28 cellular contexts compared by ENCODE assay signal in genomic region chr20:62296724-62297448, GRCh38.
"Had no signal": no experiment of that assay in that cellular context is flagged by ENCODE, and none has a peak within 500 bp of the region (broad histone marks: within the 10 kb centered on the region; RNA-seq: fewer than 3 reads in every experiment).

No MANE protein-coding gene starts in this region.

- H3K4me3 ChIP-seq: colonic mucosa, dorsolateral prefrontal cortex, esophagus squamous epithelium, gastroesophageal sphincter, lower lobe of right lung, mucosa of descending colon, thoracic aorta, upper lobe of left lung had no signal

- H3K27ac ChIP-seq: colonic mucosa, esophagus squamous epithelium, gastroesophageal sphincter, lower lobe of right lung, thoracic aorta, upper lobe of left lung had no signal

- H3K9me3 ChIP-seq: colonic mucosa, esophagus squamous epithelium, gastroesophageal sphincter, lower lobe of right lung, mucosa of descending colon, thoracic aorta, upper lobe of left lung had no signal

- ATAC-seq: gastroesophageal sphincter; left cardiac atrium; lower lobe of right lung; mucosa of descending colon; sciatic nerve; stimulated activated naive B cell treated with anti-CD40 and anti-IgM and Interleukin-4, amounts not matched to agents 10 μg/mL and 1 μg/mL and 100 μg/mL, for 72 hours had no signal

- H3K4me1 ChIP-seq: colonic mucosa, lower lobe of right lung had no signal

- H3K27me3 ChIP-seq: colonic mucosa, dorsolateral prefrontal cortex, esophagus squamous epithelium, gastroesophageal sphincter, upper lobe of left lung had no signal

- H3K36me3 ChIP-seq: colonic mucosa had no signal

- DNase-seq: activated CD4-positive, alpha-beta T cell treated with anti-CD3 and anti-CD28 coated beads for 4 hours; activated CD4-positive, alpha-beta T cell treated with anti-CD3 and anti-CD28 coated beads, Interleukin-2, amount 50 U/mL, for 48 hours; activated CD4-positive, CD25-positive, alpha-beta regulatory T cell; activated naive CD4-positive, alpha-beta T cell treated with Interleukin-2 at 50 U/mL for 16 hours; activated naive CD8-positive, alpha-beta T cell treated with anti-CD3 and anti-CD28 coated beads for 36 hours; activated T-cell treated with anti-CD3 and anti-CD28 coated beads, Interleukin-2, amount 50 U/mL, for 48 hours; amniotic stem cell; colonic mucosa; dorsolateral prefrontal cortex; esophagus squamous epithelium; head of caudate nucleus; islet precursor cell; left cardiac atrium; lower lobe of right lung; mesendoderm; nephron progenitor cell; occipital lobe; posterior cingulate gyrus; small intestine; stimulated activated CD4-positive, alpha-beta T cell treated with anti-CD3 and anti-CD28 coated beads, Interleukin-2, amount 100 ng/mL, for 48 hours; stimulated activated CD8-positive, alpha-beta memory T cell treated with anti-CD3 and anti-CD28 coated beads, Interleukin-4, amount 100 ng/mL, for 48 hours; stimulated activated naive B cell treated with anti-CD40 and anti-IgM and Interleukin-4, amounts not matched to agents 10 μg/mL and 1 μg/mL and 100 μg/mL, for 72 hours; T1000 had no signal
